In genomic region chr14:23577710-23578392, GRCh38 we compare ENCODE assay signal across 14 cellular contexts. TPM values are rescaled to one million over a fixed set of nuclear protein-coding genes. Genes with fewer than 3 reads are reported as not detected.
A peak's percentile ranks its signal among the peaks of the same experiment; 100 is the strongest.
DNase-seq lines count a peak whose midpoint lies in the region; ATAC-seq and TF ChIP-seq lines count a peak whose summit lies in the region.
"Had no signal": no experiment of that assay in that cellular context is flagged by ENCODE, and none has a peak within 500 bp of the region (broad histone marks: within the 10 kb centered on the region; RNA-seq: fewer than 3 reads in every experiment).

No MANE protein-coding gene starts in this region.

- peaks cover 10% of the 10 kb centered on the region for H3K79me2 ChIP-seq in GM23338 (replicated peaks; ENCODE audit: insufficient read depth)

- H3F3A ChIP-seq in GM23338 (replicated peaks; ENCODE audit: low read depth), result peaks cover 15% of the 10 kb centered on the region; the same call in 1 of the 2 replicates

- H4K20me1 ChIP-seq in GM23338 (replicated peaks; ENCODE audit: insufficient read depth), result peaks cover 18% of the 10 kb centered on the region

- H3K36me3 ChIP-seq in GM23338 (ENCODE audit: insufficient read depth), result no peaks in the 10 kb centered on the region
- H3K36me3 ChIP-seq: heart right ventricle had no signal

- H3K4me1 Mint-ChIP-seq in GM23338 (peaks cover 31% of the 10 kb centered on the region), naive B cell (peaks cover 21 to 27% (median 22%) of the 10 kb centered on the region in 3 donors)

- peak overlapping the region; percentile 90 for H3K4me3 ChIP-seq in GM23338

- H3K4me1 ChIP-seq in GM23338 (ENCODE audit: insufficient read depth), result peaks cover 15% of the 10 kb centered on the region

- DNase-seq in D341Med (ENCODE audit: low spot score) (peak; percentile 30), GM23338 (ENCODE audit: low spot score) (peak; percentile 83), ecto neural progenitor cell (ENCODE audit: low spot score) (peak; percentile 58), naive B cell (no peak), activated T-cell treated with anti-CD3 and anti-CD28 coated beads for 4 hours (no peak), A172 (ENCODE audit: low spot score) (no peak), NCI-H774 (lab: John Stamatoyannopoulos, UW) (no peak)
- DNase-seq: amniotic stem cell; CD4-positive, alpha-beta memory T cell; heart right ventricle; IMR-90; NCI-H2029 treated with DMSO at 0.1 percent for 48 hours had no signal

- H3K27ac ChIP-seq in GM23338 (ENCODE audit: low read depth), result no peak overlapping the region
- H3K27ac ChIP-seq: heart right ventricle had no signal

- H3K27me3 Mint-ChIP-seq in GM23338 (ENCODE audit: insufficient read depth, low read depth, poor library complexity) (peaks cover 31% of the 10 kb centered on the region), naive B cell (peaks cover 47 to 88% (median 84%) of the 10 kb centered on the region in 3 donors)

- H3K4me3 Mint-ChIP-seq in GM23338 (peak overlapping the region; percentile 86), naive B cell (peak overlapping the region in 4 of 8 donors; percentile 6 to 70 (median 33))

- H3K9me3 Mint-ChIP-seq in GM23338, result peaks cover 4% of the 10 kb centered on the region
- peaks cover 0 to 3% (median 0%) of the 10 kb centered on the region in 7 donors for H3K9me3 Mint-ChIP-seq in naive B cell
- H3K9me3 Mint-ChIP-seq: CD4-positive, alpha-beta memory T cell had no signal

- no peak overlapping the region for H3K27ac Mint-ChIP-seq in GM23338
- H3K27ac Mint-ChIP-seq in naive B cell, result peak overlapping the region in 2 of 6 donors; percentile 63 to 75

- H2AFZ ChIP-seq in GM23338, result peak overlapping the region; percentile 78; the same call in 1 of the 2 replicates

- peaks cover 16% of the 10 kb centered on the region for H3K36me3 Mint-ChIP-seq in GM23338 (ENCODE audit: low read depth)
- peaks cover 0 to 9% of the 10 kb centered on the region in 2 donors for H3K36me3 Mint-ChIP-seq in naive B cell
- H3K36me3 Mint-ChIP-seq: CD4-positive, alpha-beta memory T cell had no signal

- peaks cover 32% of the 10 kb centered on the region for H3K27me3 ChIP-seq in GM23338 (ENCODE audit: insufficient read depth)

- ATAC-seq in GM23338 (peak; percentile 32), naive B cell (ENCODE audit: low read depth in 2 of 2) (peak; percentile 68 to 77), GM18498 (IDR thresholded peaks at IDR 0.05; ENCODE audit: unreplicated experiment) (no peak)

- H3K9me2 ChIP-seq in GM23338 (ENCODE audit: insufficient read depth), result no peaks in the 10 kb centered on the region

- peak overlapping the region; percentile 98 for H3K4me2 ChIP-seq in GM23338

- TF ChIP-seq CTCF in GM23338 (conservative IDR thresholded peaks at IDR 0.05; ENCODE audit: low read depth in 2 of 2), result no peak

TF ChIP-seq in GM23338, 12 proteins besides CTCF, POLR2A, EP300 and RAD21:
- TF ChIP-seq CREB1 (CRISPR knock-in tag; IDR thresholded peaks at IDR 0.05; ENCODE audit: low read depth), result no peak
- no peak for TF ChIP-seq ZNF114 (CRISPR knock-in tag; IDR thresholded peaks at IDR 0.05)

RNA-seq across cellular contexts. Expression of gene JPH4, which starts 0.7 kb away (rescaled TPM):
- total RNA-seq in GM23338 (2014; rRNA removed; shearing (Covaris generic)), result 28.5 and 29.9 TPM in 2 replicates
- 11.0 and 11.9 TPM in 2 replicates for polyA plus RNA-seq in GM23338 (2016; fragmentation: Nextera tagmentation; extraction: Ambion mirVana)
- polyA plus RNA-seq in naive B cell (ENCODE audit: low read depth in 6 of 6), result 1 to 10 TPM in 1 of 6 donors, under 1 TPM in 2, not detected in 3; 0.09 to 1.3 (median 0.17) TPM
- not detected in 2 replicates for total RNA-seq in A172 (2014; rRNA removed; shearing (Covaris generic))
- total RNA-seq: CD4-positive, alpha-beta memory T cell; IMR-90; myocyte had no signal
- polyA plus RNA-seq: IMR-90 had no signal

RNA-seq across cellular contexts. Expression of gene AP1G2, which starts 10.3 kb away (rescaled TPM):
- total RNA-seq in GM23338 (2014; rRNA removed; shearing (Covaris generic)), result 63.5 and 70.8 TPM in 2 replicates
- polyA plus RNA-seq in GM23338 (2016; fragmentation: Nextera tagmentation; extraction: Ambion mirVana), result 53.7 and 55.3 TPM in 2 replicates
- 100 to 1,000 TPM in 1 of 6 donors, 10 to 100 TPM in 5; 58.3 to 116 (median 80.4) TPM for polyA plus RNA-seq in naive B cell (ENCODE audit: low read depth in 6 of 6)
- total RNA-seq in A172 (2014; rRNA removed; shearing (Covaris generic)), result 6.0 and 16.6 TPM in 2 replicates

RNA-seq across cellular contexts. Expression of gene THTPA, which starts 21.8 kb away (rescaled TPM):
- total RNA-seq in GM23338 (2014; rRNA removed; shearing (Covaris generic)), result 15.0 and 21.3 TPM in 2 replicates
- polyA plus RNA-seq in GM23338 (2016; fragmentation: Nextera tagmentation; extraction: Ambion mirVana) (6.3 and 8.6 TPM in 2 replicates), naive B cell (ENCODE audit: low read depth in 6 of 6) (10 to 100 TPM; 16.0 to 28.3 (median 21.7) TPM)
- 5.0 and 5.2 TPM in 2 replicates for total RNA-seq in A172 (2014; rRNA removed; shearing (Covaris generic))

RNA-seq across cellular contexts. Expression of gene ZFHX2, which starts 26.3 kb away (rescaled TPM):
- 9.9 and 11.6 TPM in 2 replicates for total RNA-seq in GM23338 (2014; rRNA removed; shearing (Covaris generic))
- polyA plus RNA-seq in GM23338 (2016; fragmentation: Nextera tagmentation; extraction: Ambion mirVana) (18.5 and 22.4 TPM in 2 replicates), naive B cell (ENCODE audit: low read depth in 6 of 6) (under 1 TPM in 3 of 6 donors, not detected in 3; 0.03 to 0.38 (median 0.04) TPM)
- total RNA-seq in A172 (2014; rRNA removed; shearing (Covaris generic)), result 0.29 TPM in 2 replicates
- polyA plus RNA-seq: CD4-positive, alpha-beta memory T cell had no signal

RNA-seq across cellular contexts. Expression of gene DHRS2, which starts 58.3 kb away (rescaled TPM):
- 0.35 and 0.42 TPM in 2 replicates for total RNA-seq in GM23338 (2014; rRNA removed; shearing (Covaris generic))
- polyA plus RNA-seq in GM23338 (2016; fragmentation: Nextera tagmentation; extraction: Ambion mirVana), result 0.48 and 0.92 TPM in 2 replicates
- not detected for polyA plus RNA-seq in naive B cell (ENCODE audit: low read depth in 6 of 6)
- 2.4 and 3.4 TPM in 2 replicates for total RNA-seq in A172 (2014; rRNA removed; shearing (Covaris generic))
- total RNA-seq: CD4-positive, alpha-beta memory T cell; heart right ventricle had no signal
- polyA plus RNA-seq: CD4-positive, alpha-beta memory T cell had no signal

Comparison
In these comparisons a context has a peak if more than half of its experiments do, and no peak if none do; other contexts are left out.
1. DNase-seq: peak in D341Med (single experiment), GM23338 (single experiment) and ecto neural progenitor cell (single experiment); none in naive B cell (single experiment), activated T-cell treated with anti-CD3 and anti-CD28 coated beads for 4 hours (single experiment), A172 (single experiment) and NCI-H774 (single experiment).
2. RNA of gene JPH4, which starts 0.7 kb away (total RNA-seq): 28.5 to 29.9 TPM in GM23338; not detected in A172; every median in the first group is over 10 times any median in the second.